Comparison of ENCODE assay signal across 26 cellular contexts in genomic region chr1:234474375-234474774, GRCh38. TPM values are rescaled to one million over a fixed set of nuclear protein-coding genes. Genes with fewer than 3 reads are reported as not detected.
DNase-seq lines count a peak whose midpoint lies in the region; ATAC-seq, FAIRE-seq and TF ChIP-seq lines count a peak whose summit lies in the region.
"Had no signal": no experiment of that assay in that cellular context is flagged by ENCODE, and none has a peak within 500 bp of the region (broad histone marks: within the 10 kb centered on the region; RNA-seq: fewer than 3 reads in every experiment).

No MANE protein-coding gene starts in this region.

- CTCF ChIA-PET in HEK293 (lab: Yijun Ruan, JAX) (interaction anchor here (0.6 to 0.9 kb wide), 5 partner anchors 47 to 1054 kb away, joined by 3 read pairs; no protein-coding TSS in a partner anchor), GM12878 (lab: Yijun Ruan, JAX) (interaction anchor here (0.8 kb wide), 1 partner anchor 164 kb away, joined by 3 read pairs; no protein-coding TSS in a partner anchor), Caco-2 (lab: Charles Lee) (no interaction called here)

- no peak overlapping the region for H2AFZ ChIP-seq in GM12878 (ENCODE audit: control insufficient read depth, low read depth, low read length)
- H2AFZ ChIP-seq: hepatocyte had no signal

- H3K27ac ChIP-seq in HEK293 (ENCODE audit: extremely low read depth, low read depth, low read length) (no peak overlapping the region), GM12878 (ENCODE audit: control insufficient read depth, insufficient read depth) (peak overlapping the region; percentile 1; the same call in 1 of the 2 replicates)
- H3K27ac ChIP-seq: cardiac muscle cell, epithelial cell of prostate, hepatocyte, prostate gland, testis had no signal

- RAD21 ChIA-PET in GM12878 (lab: Charles Lee; ENCODE audit: unreplicated experiment), result interaction anchor here (0.6 to 1.1 kb wide), 2 partner anchors 21 to 1480 kb away, joined by 3 read pairs; no protein-coding TSS in a partner anchor

- intact Hi-C loops in GM12878 (cut with micrococcal nuclease; ENCODE audit: unreplicated experiment), result loop anchor here (10.0 kb wide), 1 partner anchor 260 kb away; no protein-coding TSS in a partner anchor
- intact Hi-C loops in Caco-2 (cut with micrococcal nuclease; ENCODE audit: unreplicated experiment), result no loop called here

- peaks cover 2 to 4% of the 10 kb centered on the region in 2 donors for H3K36me3 Mint-ChIP-seq in activated T-cell treated with anti-CD3 and anti-CD28 coated beads, Interleukin-2, amount 50 U/mL, for 72 hours (ENCODE audit: insufficient read depth in 2 of 2)
- H3K36me3 Mint-ChIP-seq in neural crest cell (ENCODE audit: low read depth) (no peaks in the 10 kb centered on the region), Caco-2 (ENCODE audit: insufficient read depth, unreplicated experiment) (peaks cover 19% of the 10 kb centered on the region)

- H3K36me3 ChIP-seq in HEK293 (ENCODE audit: control insufficient read depth in 2 of 2, insufficient read depth in 1 of 2, low read length in 2 of 2) (peaks cover 0 to 17% of the 10 kb centered on the region in 2 experiments; a peak in 2 of 3 replicates), GM12878 (ENCODE audit: control insufficient read depth in 2 of 2, insufficient read depth in 2 of 2, low read length in 1 of 2) (no peaks in the 10 kb centered on the region), Caco-2 (ENCODE audit: control insufficient read depth, insufficient read depth, low read length) (no peaks in the 10 kb centered on the region)
- H3K36me3 ChIP-seq: cardiac muscle cell, prostate gland had no signal

- TF ChIP-seq RAD21 in GM12878 (IDR thresholded peaks at IDR 0.05; ENCODE audit: insufficient read depth, low read depth, low read length), result no peak

- H3K9ac ChIP-seq in GM12878 (ENCODE audit: control insufficient read depth, insufficient read depth, low read length), result no peak overlapping the region

- peak overlapping the region; percentile 91; the same call in 1 of the 2 replicates for H3K4me2 ChIP-seq in GM12878 (ENCODE audit: control insufficient read depth, insufficient read depth)
- H3K4me2 ChIP-seq: hepatocyte had no signal

- peak overlapping the region; percentile 1 to 3 for H3K4me3 Mint-ChIP-seq in activated T-cell treated with anti-CD3 and anti-CD28 coated beads, Interleukin-2, amount 50 U/mL, for 72 hours
- peak overlapping the region; percentile 16 for H3K4me3 Mint-ChIP-seq in neural crest cell
- H3K4me3 Mint-ChIP-seq in Caco-2 (ENCODE audit: unreplicated experiment), result no peak overlapping the region
- H3K4me3 Mint-ChIP-seq: CD8-positive, alpha-beta T cell had no signal

- peaks cover 54% of the 10 kb centered on the region for H3K4me1 Mint-ChIP-seq in activated T-cell treated with anti-CD3 and anti-CD28 coated beads, Interleukin-2, amount 50 U/mL, for 72 hours (ENCODE audit: low read depth)
- peaks cover 24% of the 10 kb centered on the region for H3K4me1 Mint-ChIP-seq in neural crest cell
- H3K4me1 Mint-ChIP-seq in Caco-2 (ENCODE audit: low read depth, unreplicated experiment), result peaks cover 8% of the 10 kb centered on the region

- 62% methylated on average over 2 of the region's 2 CpGs for WGBS in GM12878 (ENCODE audit: insufficient coverage, insufficient replicate concordance, low lambda C conversion rate, missing lambda C conversion rate)

- H3K9me3 ChIP-seq in HEK293 (ENCODE audit: control insufficient read depth, insufficient read depth, low read depth, low read length) (no peaks in the 10 kb centered on the region), GM12878 (replicated peaks; ENCODE audit: control insufficient read depth, insufficient read depth, low read length) (no peaks in the 10 kb centered on the region), Caco-2 (no peaks in the 10 kb centered on the region)
- H3K9me3 ChIP-seq: mucosa of descending colon, prostate gland, testis had no signal

- no peak for ATAC-seq in activated T-cell treated with anti-CD3 and anti-CD28 coated beads, Interleukin-2, amount 50 U/mL, for 72 hours (replicated peaks in 1 of 2)
- ATAC-seq in GM12878, result no peak
- ATAC-seq: CD8-positive, alpha-beta T cell; mucosa of descending colon; Right ventricle myocardium inferior had no signal

- SMC1A ChIA-PET in GM12878 (lab: Charles Lee; ENCODE audit: uncharacterized antibody, unreplicated experiment), result interaction anchor here (1.2 to 1.9 kb wide), 3 partner anchors 10 to 99 kb away, joined by 4 to 5 read pairs (median 4); no protein-coding TSS in a partner anchor

- H3K4me1 ChIP-seq in HEK293 (ENCODE audit: control insufficient read depth, insufficient read depth, low read length) (peaks cover 26% of the 10 kb centered on the region), GM12878 (ENCODE audit: control insufficient read depth, insufficient read depth, low read length) (peaks cover 25% of the 10 kb centered on the region), Caco-2 (no peaks in the 10 kb centered on the region)
- H3K4me1 ChIP-seq: prostate gland had no signal

- H3K27ac Mint-ChIP-seq in activated T-cell treated with anti-CD3 and anti-CD28 coated beads, Interleukin-2, amount 50 U/mL, for 72 hours, result peak overlapping the region; percentile 77
- H3K27ac Mint-ChIP-seq in neural crest cell (ENCODE audit: unreplicated experiment) (no peak overlapping the region), Caco-2 (ENCODE audit: unreplicated experiment) (no peak overlapping the region)
- H3K27ac Mint-ChIP-seq: CD8-positive, alpha-beta T cell had no signal

- H3K27me3 Mint-ChIP-seq in activated T-cell treated with anti-CD3 and anti-CD28 coated beads, Interleukin-2, amount 50 U/mL, for 72 hours (ENCODE audit: low read depth), result no peaks in the 10 kb centered on the region
- H3K27me3 Mint-ChIP-seq in neural crest cell (ENCODE audit: low read depth), result no peaks in the 10 kb centered on the region
- H3K27me3 Mint-ChIP-seq in Caco-2 (ENCODE audit: insufficient read depth, unreplicated experiment), result no peaks in the 10 kb centered on the region

- H3K27me3 ChIP-seq in GM12878 (replicated peaks in 1 of 2; ENCODE audit: control insufficient read depth in 2 of 2, insufficient read depth in 2 of 2, low read length in 1 of 2) (no peaks in the 10 kb centered on the region), Caco-2 (replicated peaks; ENCODE audit: control insufficient read depth, insufficient read depth, low read length) (no peaks in the 10 kb centered on the region)
- H3K27me3 ChIP-seq: cardiac muscle cell, dorsolateral prefrontal cortex, hepatocyte, testis had no signal

- DNase-seq in activated T-cell treated with anti-CD3 and anti-CD28 coated beads, Interleukin-2, amount 50 U/mL, for 72 hours, result no peak
- DNase-seq in activated T-cell treated with anti-CD3 and anti-CD28 coated beads for 4 hours (no peak), GM12878 (ENCODE audit: low read depth, low spot score) (no peak), neural crest cell (ENCODE audit: low read depth, low spot score) (no peak), cerebellar cortex (ENCODE audit: low spot score) (no peak), T-helper 9 cell (no peak), Caco-2 (no peak)
- DNase-seq: activated CD4-positive, alpha-beta T cell treated with anti-CD3 and anti-CD28 coated beads for 1 hour; activated gamma-delta T cell; amygdala; CD8-positive, alpha-beta T cell; dorsolateral prefrontal cortex; immature natural killer cell; KG1; mucosa of descending colon; NCI-H1694 treated with DMSO at 0.1 percent for 48 hours; NCI-H82; OCI-M1; testis had no signal

- FAIRE-seq in GM12878 (lab: Jason Lieb, UNC), result no peak
- FAIRE-seq: TTC549 had no signal

- H3K4me3 ChIP-seq in HEK293 (ENCODE audit: low read depth, low read length), result no peak overlapping the region
- no peak overlapping the region for H3K4me3 ChIP-seq in GM12878
- H3K4me3 ChIP-seq in Caco-2 (ENCODE audit: low read depth, low read length), result no peak overlapping the region
- H3K4me3 ChIP-seq: cardiac muscle cell, hepatocyte, mucosa of descending colon, prostate gland, testis had no signal

- in situ Hi-C loops in GM12878 (cut with MboI), result no loop called here

- H3K9me3 Mint-ChIP-seq in activated T-cell treated with anti-CD3 and anti-CD28 coated beads, Interleukin-2, amount 50 U/mL, for 72 hours, result no peaks in the 10 kb centered on the region
- no peaks in the 10 kb centered on the region for H3K9me3 Mint-ChIP-seq in neural crest cell
- H3K9me3 Mint-ChIP-seq in Caco-2 (ENCODE audit: unreplicated experiment), result no peaks in the 10 kb centered on the region
- H3K9me3 Mint-ChIP-seq: CD8-positive, alpha-beta T cell; immature natural killer cell had no signal

- POLR2A ChIA-PET in HEK293 (lab: Yijun Ruan, JAX), result no interaction called here
- POLR2A ChIA-PET in GM12878 (lab: Charles Lee), result interaction anchor here (1.1 kb wide), 1 partner anchor 101 kb away, joined by 3 read pairs; the partner anchor contains the start of gene COA6
- POLR2A ChIA-PET in Caco-2 (lab: Charles Lee), result no interaction called here

- TF ChIP-seq EP300 in GM12878 (IDR thresholded peaks at IDR 0.05; ENCODE audit: borderline replicate concordance in 1 of 2, control insufficient read depth in 1 of 2, low read depth in 2 of 2, low read length in 2 of 2), result no peak

- TF ChIP-seq CTCF in HEK293 (tag by site-specific recombination; IDR thresholded peaks at IDR 0.05), result no peak
- no peak for TF ChIP-seq CTCF in GM12878 (IDR thresholded peaks at IDR 0.05 in 2 of 3, conservative IDR thresholded peaks at IDR 0.05 in 1 of 3; ENCODE audit: control insufficient read depth in 2 of 3, extremely low read depth in 1 of 3, insufficient read depth in 1 of 3, low read depth in 3 of 3, low read length in 3 of 3)
- no peak for TF ChIP-seq CTCF in neural crest cell (conservative IDR thresholded peaks at IDR 0.05)
- TF ChIP-seq CTCF in Caco-2 (IDR thresholded peaks at IDR 0.05; ENCODE audit: insufficient read depth in 1 of 2, low read depth in 1 of 2, low read length in 1 of 2, severe bottlenecking in 1 of 2, unreplicated experiment in 1 of 2), result no peak

- BruUV-seq in GM12878 (replicated peaks; lab: Mats Ljungman, UMichigan), result no TSS peak
- BruUV-seq in Caco-2 (replicated peaks; lab: Mats Ljungman, UMichigan), result no TSS peak

- peaks cover 54% of the 10 kb centered on the region for H3K79me2 ChIP-seq in GM12878 (ENCODE audit: control insufficient read depth, insufficient read depth, low read length)

- H4K20me1 ChIP-seq in GM12878 (ENCODE audit: control insufficient read depth, insufficient read depth), result no peaks in the 10 kb centered on the region

- no peak for TF ChIP-seq POLR2A in GM12878 (IDR thresholded peaks at IDR 0.05; ENCODE audit: low read depth, low read length)

RNA-seq across cellular contexts. Expression of gene TARBP1, which starts 4.6 kb away (rescaled TPM):
- total RNA-seq in activated T-cell treated with anti-CD3 and anti-CD28 coated beads, Interleukin-2, amount 50 U/mL, for 72 hours, result 10 to 100 TPM; 49.6 to 63.0 TPM
- 201 and 211 TPM in 2 replicates for total RNA-seq in GM12878 (2013; cell fraction: nucleolus; rRNA removed)
- 36.8 and 50.2 TPM in 2 replicates for total RNA-seq in GM12878 (2014; rRNA removed)
- 43.0 and 49.0 TPM in 2 replicates for total RNA-seq in GM12878 (2014; rRNA removed; fragmentation: Illumina TruSeq; extraction: Trizol)
- total RNA-seq in GM12878 (2021), result 31.2 and 33.8 TPM in 2 replicates
- polyA plus RNA-seq in GM12878 (2011; ENCODE audit: low read depth), result 39.2 TPM
- 94.4 and 113 TPM in 2 replicates for polyA plus RNA-seq in GM12878 (2011; rRNA removed)
- 36.8 and 38.2 TPM in 2 replicates for polyA plus RNA-seq in GM12878 (2011; cell fraction: cytosol; rRNA removed)
- 192 and 194 TPM in 2 replicates for polyA plus RNA-seq in GM12878 (2011; cell fraction: nucleus; rRNA removed)
- polyA plus RNA-seq in GM12878 (2012), result 32.4 and 44.6 TPM in 2 replicates
- 50.1 and 68.9 TPM in 2 replicates for polyA plus RNA-seq in GM12878 (2014; fragmentation: Illumina TruSeq; extraction: Trizol)
- polyA plus RNA-seq in GM12878 (2014; fragmentation: Nextera tagmentation; extraction: Ambion mirVana), result 10 to 100 TPM; 22.0 to 26.2 TPM
- polyA plus RNA-seq in GM12878 (2014; rRNA removed), result 58.0 and 67.1 TPM in 2 replicates
- 10 to 100 TPM; 10.8 to 17.9 TPM for polyA plus RNA-seq in GM12878 (2016; fragmentation: Nextera tagmentation; extraction: Ambion mirVana)
- polyA minus RNA-seq in GM12878 (2011; rRNA and poly(A)+ RNA removed), result 33.6 and 34.2 TPM in 2 replicates
- 9.8 and 11.7 TPM in 2 replicates for polyA minus RNA-seq in GM12878 (2011; cell fraction: cytosol; rRNA and poly(A)+ RNA removed)
- polyA minus RNA-seq in GM12878 (2011; cell fraction: nucleus; rRNA and poly(A)+ RNA removed), result 29.8 and 33.2 TPM in 2 replicates
- total RNA-seq in neural crest cell, result 30.2 and 33.3 TPM in 2 replicates
- 33.8 and 37.0 TPM in 2 replicates for total RNA-seq in Caco-2 (2022)
